In genomic region chr19:12800344-12800732, GRCh38 we compare ENCODE assay signal across 1 cellular context.
TF ChIP-seq lines count a peak whose summit lies in the region.

No MANE protein-coding gene starts in this region.

TF ChIP-seq in GM12878, 131 proteins besides CTCF, POLR2A, EP300 and RAD21:
- TF ChIP-seq MYB (IDR thresholded peaks at IDR 0.05; ENCODE audit: borderline replicate concordance, low read depth, low read length) (no peak), HSF1 (IDR thresholded peaks at IDR 0.05; ENCODE audit: low read depth, low read length) (no peak), EGR1 (IDR thresholded peaks at IDR 0.05; ENCODE audit: borderline replicate concordance in 1 of 2, low read depth in 2 of 2, low read length in 2 of 2) (no peak), JUND (IDR thresholded peaks at IDR 0.05; ENCODE audit: low read depth, low read length) (no peak), NKRF (conservative IDR thresholded peaks at IDR 0.05) (no peak), SMAD1 (IDR thresholded peaks at IDR 0.05; ENCODE audit: low read depth, partially characterized antibody) (no peak), ELK1 (IDR thresholded peaks at IDR 0.05; ENCODE audit: low read depth, low read length) (no peak), ZNF207 (IDR thresholded peaks at IDR 0.05; ENCODE audit: borderline replicate concordance) (no peak), BRCA1 (IDR thresholded peaks at IDR 0.05; ENCODE audit: low read depth, low read length) (no peak), YY1 (IDR thresholded peaks at IDR 0.05; ENCODE audit: low read depth, low read length) (no peak), CREM (IDR thresholded peaks at IDR 0.05; ENCODE audit: low read depth) (no peak), PAX5 (IDR thresholded peaks at IDR 0.05; ENCODE audit: borderline replicate concordance, low read depth, low read length) (no peak)
